In genomic region chr11:120224386-120224785, GRCh38 we compare ENCODE assay signal across 1 cellular context.
TF ChIP-seq lines count a peak whose summit lies in the region.

No MANE protein-coding gene starts in this region.

TF ChIP-seq in HepG2, 621 proteins besides CTCF, POLR2A, EP300 and RAD21:
- 0 out of 2 replicates have a peak, but pooled peaks have one; percentile 30 for TF ChIP-seq GTF3A (CRISPR knock-in tag; conservative IDR thresholded peaks at IDR 0.05)
- no peak for TF ChIP-seq NFRKB (IDR thresholded peaks at IDR 0.05)
- 0 out of 2 replicates have a peak, but pooled peaks have one; percentile 24 for TF ChIP-seq POLR2G (IDR thresholded peaks at IDR 0.05; ENCODE audit: low read depth, low read length)
